In the genomic region with DNA sequence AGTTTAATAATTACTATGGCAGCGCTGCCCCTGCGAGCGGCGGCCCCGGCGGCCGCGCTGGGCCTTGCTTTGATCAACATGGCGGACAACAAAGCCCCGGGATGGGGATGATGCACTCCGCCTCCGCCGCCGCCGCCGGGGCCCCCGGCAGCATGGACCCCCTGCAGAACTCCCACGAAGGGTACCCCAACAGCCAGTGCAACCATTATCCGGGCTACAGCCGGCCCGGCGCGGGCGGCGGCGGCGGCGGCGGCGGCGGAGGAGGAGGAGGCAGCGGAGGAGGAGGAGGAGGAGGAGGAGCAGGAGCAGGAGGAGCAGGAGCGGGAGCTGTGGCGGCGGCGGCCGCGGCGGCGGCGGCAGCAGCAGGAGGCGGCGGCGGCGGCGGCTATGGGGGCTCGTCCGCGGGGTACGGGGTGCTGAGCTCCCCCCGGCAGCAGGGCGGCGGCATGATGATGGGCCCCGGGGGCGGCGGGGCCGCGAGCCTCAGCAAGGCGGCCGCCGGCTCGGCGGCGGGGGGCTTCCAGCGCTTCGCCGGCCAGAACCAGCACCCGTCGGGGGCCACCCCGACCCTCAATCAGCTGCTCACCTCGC, we compare ENCODE assay signal across 8 cellular contexts. TPM values are rescaled to one million over a fixed set of nuclear protein-coding genes. Genes with fewer than 3 reads are reported as not detected.
A peak's percentile ranks its signal among the peaks of the same experiment; 100 is the strongest.
DNase-seq lines count a peak whose midpoint lies in the region; ATAC-seq, FAIRE-seq and TF ChIP-seq lines count a peak whose summit lies in the region.

No MANE protein-coding gene starts in this region.

- peak in 2 of 4 donors; percentile 22 to 39 for ATAC-seq in heart left ventricle

- no peaks in the 10 kb centered on the region for H3K9me3 Mint-ChIP-seq in activated naive CD4-positive, alpha-beta T cell treated with anti-CD3 and anti-CD28 coated beads, Interleukin-2, amount 50 U/mL, for 24 hours
- no peaks in the 10 kb centered on the region for H3K9me3 Mint-ChIP-seq in progenitor cell of endocrine pancreas (ENCODE audit: low read depth)

- H3K27me3 Mint-ChIP-seq in activated naive CD4-positive, alpha-beta T cell treated with anti-CD3 and anti-CD28 coated beads, Interleukin-2, amount 50 U/mL, for 24 hours, result no peaks in the 10 kb centered on the region
- no peaks in the 10 kb centered on the region for H3K27me3 Mint-ChIP-seq in progenitor cell of endocrine pancreas

- H3K4me3 ChIP-seq in BJ (ENCODE audit: low read depth, low read length) (peak overlapping the region; percentile 82), H7 (ENCODE audit: insufficient read depth, low read depth, low read length) (peak overlapping the region; percentile 89), heart left ventricle (peak overlapping the region; percentile 67 to 97 (median 78))

- POLR2A ChIA-PET in BJ (lab: Charles Lee), result interaction anchor here (0.9 kb wide), 1 partner anchor 58 kb away, joined by 3 read pairs; no protein-coding TSS in a partner anchor

- TF ChIP-seq POLR2A in heart left ventricle (IDR thresholded peaks at IDR 0.05), result peak in 1 of 2 donors; percentile 30

- DNase-seq in BJ (ENCODE audit: low read depth), result no peak
- peak; percentile 70 for DNase-seq in H7
- DNase-seq in RPMI8226, result peak; percentile 52
- DNase-seq in heart left ventricle, result peak; percentile 64 to 81 (median 71)
- DNase-seq in progenitor cell of endocrine pancreas (ENCODE audit: low spot score, unreplicated experiment), result peak; percentile 37
- peak; percentile 14 for DNase-seq in urothelium cell line (ENCODE audit: low spot score)
- no peak for DNase-seq in NCI-H2196 (lab: John Stamatoyannopoulos, UW; ENCODE audit: unreplicated experiment)

- H3K4me3 Mint-ChIP-seq in activated naive CD4-positive, alpha-beta T cell treated with anti-CD3 and anti-CD28 coated beads, Interleukin-2, amount 50 U/mL, for 24 hours, result peak overlapping the region; percentile 79
- peak overlapping the region; percentile 74 for H3K4me3 Mint-ChIP-seq in progenitor cell of endocrine pancreas (ENCODE audit: low read depth)

- H3K27ac ChIP-seq in heart left ventricle, result peak overlapping the region; percentile 94 to 99 (median 97)

- no peaks in the 10 kb centered on the region for H3K36me3 ChIP-seq in BJ (ENCODE audit: control insufficient read depth, insufficient read depth, low read length)
- no peaks in the 10 kb centered on the region for H3K36me3 ChIP-seq in H7 (replicated peaks; ENCODE audit: control insufficient read depth, insufficient read depth, low read length)
- no peaks in the 10 kb centered on the region for H3K36me3 ChIP-seq in heart left ventricle

- intact Hi-C loops in heart left ventricle (cut with DNase I), result loop anchor here in 9 of 10 donors (1.0 to 10.0 kb wide), 15 partner anchors 74 to 496 kb away; no protein-coding TSS in a partner anchor

- H3K4me1 Mint-ChIP-seq in activated naive CD4-positive, alpha-beta T cell treated with anti-CD3 and anti-CD28 coated beads, Interleukin-2, amount 50 U/mL, for 24 hours, result peaks cover 57% of the 10 kb centered on the region
- peaks cover 56% of the 10 kb centered on the region for H3K4me1 Mint-ChIP-seq in progenitor cell of endocrine pancreas (ENCODE audit: low read depth)

- H3K36me3 Mint-ChIP-seq in activated naive CD4-positive, alpha-beta T cell treated with anti-CD3 and anti-CD28 coated beads, Interleukin-2, amount 50 U/mL, for 24 hours, result no peaks in the 10 kb centered on the region
- H3K36me3 Mint-ChIP-seq in progenitor cell of endocrine pancreas (ENCODE audit: insufficient read depth), result peaks cover under 1% of the 10 kb centered on the region

- no peak for TF ChIP-seq CTCF in BJ (IDR thresholded peaks at IDR 0.05; ENCODE audit: insufficient read depth, low read depth, low read length)
- TF ChIP-seq CTCF in heart left ventricle (IDR thresholded peaks at IDR 0.05), result no peak
- TF ChIP-seq CTCF in progenitor cell of endocrine pancreas (IDR thresholded peaks at IDR 0.05; ENCODE audit: unreplicated experiment), result no peak

- peak overlapping the region; percentile 81 for H3K27ac Mint-ChIP-seq in activated naive CD4-positive, alpha-beta T cell treated with anti-CD3 and anti-CD28 coated beads, Interleukin-2, amount 50 U/mL, for 24 hours
- peak overlapping the region; percentile 49 for H3K27ac Mint-ChIP-seq in progenitor cell of endocrine pancreas

- H3K27me3 ChIP-seq in BJ (ENCODE audit: control insufficient read depth, insufficient read depth, low read length) (no peaks in the 10 kb centered on the region), H7 (ENCODE audit: control insufficient read depth, insufficient read depth, low read length) (no peaks in the 10 kb centered on the region), heart left ventricle (no peaks in the 10 kb centered on the region)

- CTCF ChIA-PET in BJ (lab: Yijun Ruan, JAX), result no interaction called here

- no peaks in the 10 kb centered on the region for H3K9me3 ChIP-seq in heart left ventricle

- FAIRE-seq in urothelium cell line (lab: Jason Lieb, UNC), result peak; percentile 62

- WGBS in heart left ventricle, 4 donors, result 0 to 1% (median 1%) methylated on average over 24 to 67 of the region's 71 CpGs

- H3K4me1 ChIP-seq in heart left ventricle, result peaks cover 6 to 64% (median 42%) of the 10 kb centered on the region in 12 donors

RNA-seq across cellular contexts. Expression of a gene that starts 1.5 kb away (rescaled TPM):
- polyA plus RNA-seq in BJ (2011; rRNA removed) (14.1 and 17.0 TPM in 2 replicates), heart left ventricle (10 to 100 TPM; 15.3 to 24.0 TPM)
- 102 and 103 TPM in 2 replicates for polyA minus RNA-seq in BJ (2011; rRNA and poly(A)+ RNA removed)
- 20.9 and 27.8 TPM in 2 replicates for total RNA-seq in H7 (2014; rRNA removed; shearing (Covaris generic))
- total RNA-seq in heart left ventricle (10 to 100 TPM; 34.3 to 76.1 (median 53.9) TPM), progenitor cell of endocrine pancreas (152 and 153 TPM in 2 replicates)

Comparison
In these comparisons a context has a peak if more than half of its experiments do, and no peak if none do; other contexts are left out.
1. DNase-seq: peak in H7 (single experiment), RPMI8226 (single experiment), heart left ventricle (5 of 5), progenitor cell of endocrine pancreas (single experiment) and urothelium cell line (single experiment); none in BJ (single experiment) and NCI-H2196 (single experiment).
2. Peak in every context shown above with its lines, with median percentiles within 50 percentile points of each other: H3K4me3 ChIP-seq.